ENCODE assay signal across 12 cellular contexts in genomic region chr6:149471801-149472200, GRCh38. TPM values are rescaled to one million over a fixed set of nuclear protein-coding genes. Genes with fewer than 3 reads are reported as not detected.
DNase-seq lines count a peak whose midpoint lies in the region; ATAC-seq and TF ChIP-seq lines count a peak whose summit lies in the region.
"Had no signal": no experiment of that assay in that cellular context is flagged by ENCODE, and none has a peak within 500 bp of the region (broad histone marks: within the 10 kb centered on the region; RNA-seq: fewer than 3 reads in every experiment).

No MANE protein-coding gene starts in this region.

- H3K27ac Mint-ChIP-seq in endothelial cell (ENCODE audit: unreplicated experiment), result peak overlapping the region; percentile 30
- no peak overlapping the region for H3K27ac Mint-ChIP-seq in GM23338

- H3K79me2 ChIP-seq in GM23338 (replicated peaks; ENCODE audit: insufficient read depth) (no peaks in the 10 kb centered on the region), PC-9 (ENCODE audit: low read depth) (no peaks in the 10 kb centered on the region)

- BruUV-seq in PC-9 (replicated peaks; lab: Mats Ljungman, UMichigan), result no TSS peak

- H3K36me3 ChIP-seq in GM23338 (ENCODE audit: insufficient read depth) (no peaks in the 10 kb centered on the region), PC-9 (ENCODE audit: low read depth) (no peaks in the 10 kb centered on the region)
- H3K36me3 ChIP-seq: HAP-1, uterus had no signal

- H3K9me2 ChIP-seq in GM23338 (ENCODE audit: insufficient read depth) (no peaks in the 10 kb centered on the region), PC-9 (ENCODE audit: insufficient read depth) (no peaks in the 10 kb centered on the region)

- intact Hi-C loops in PC-9 (cut with micrococcal nuclease; ENCODE audit: unreplicated experiment), result no loop called here

- TF ChIP-seq CTCF in endothelial cell (IDR thresholded peaks at IDR 0.05; ENCODE audit: unreplicated experiment), result no peak
- TF ChIP-seq CTCF in GM23338 (conservative IDR thresholded peaks at IDR 0.05; ENCODE audit: low read depth in 2 of 2), result no peak
- no peak for TF ChIP-seq CTCF in PC-9 (conservative IDR thresholded peaks at IDR 0.05)

- H4K20me1 ChIP-seq in GM23338 (replicated peaks; ENCODE audit: insufficient read depth) (no peaks in the 10 kb centered on the region), PC-9 (ENCODE audit: insufficient read depth) (no peaks in the 10 kb centered on the region)

- 0 out of 2 replicates have a peak, but pooled peaks cover 6% of the 10 kb centered on the region for H3K4me1 ChIP-seq in GM23338 (ENCODE audit: insufficient read depth)
- H3K4me1 ChIP-seq in PC-9 (replicated peaks; ENCODE audit: insufficient read depth), result no peaks in the 10 kb centered on the region
- H3K4me1 ChIP-seq: HAP-1, uterus had no signal

- H3K4me2 ChIP-seq in GM23338 (no peak overlapping the region), PC-9 (no peak overlapping the region)

- no peaks in the 10 kb centered on the region for H3K27me3 ChIP-seq in GM23338 (ENCODE audit: insufficient read depth)
- no peaks in the 10 kb centered on the region for H3K27me3 ChIP-seq in PC-9 (ENCODE audit: insufficient read depth, low read depth)
- H3K27me3 ChIP-seq: uterus had no signal

- H3F3A ChIP-seq in GM23338 (replicated peaks; ENCODE audit: low read depth), result no peaks in the 10 kb centered on the region
- no peaks in the 10 kb centered on the region for H3F3A ChIP-seq in PC-9 (ENCODE audit: insufficient read depth, low read depth)

- H3K9me3 ChIP-seq in PC-9 (ENCODE audit: insufficient read depth, low read depth), result no peaks in the 10 kb centered on the region
- H3K9me3 ChIP-seq: HAP-1, uterus had no signal

- H3K4me3 ChIP-seq in GM23338, result no peak overlapping the region
- no peak overlapping the region for H3K4me3 ChIP-seq in PC-9
- H3K4me3 ChIP-seq: HAP-1, uterus had no signal

- H3K36me3 Mint-ChIP-seq in endothelial cell (ENCODE audit: low read depth, unreplicated experiment) (no peaks in the 10 kb centered on the region), GM23338 (ENCODE audit: low read depth) (no peaks in the 10 kb centered on the region)

- no peaks in the 10 kb centered on the region for H3K4me1 Mint-ChIP-seq in endothelial cell (ENCODE audit: unreplicated experiment)
- peaks cover 8% of the 10 kb centered on the region; the same call in 2 of the 3 replicates for H3K4me1 Mint-ChIP-seq in GM23338

- H3K27ac ChIP-seq in GM23338 (ENCODE audit: low read depth) (no peak overlapping the region), PC-9 (no peak overlapping the region)
- H3K27ac ChIP-seq: uterus had no signal

- no peak overlapping the region for H2AFZ ChIP-seq in GM23338
- H2AFZ ChIP-seq in PC-9, result no peak overlapping the region

- CTCF ChIA-PET in PC-9 (lab: Charles Lee), result no interaction called here

- POLR2A ChIA-PET in PC-9 (lab: Charles Lee; ENCODE audit: unreplicated experiment), result no interaction called here

- DNase-seq in endothelial cell (ENCODE audit: low spot score) (no peak), GM23338 (ENCODE audit: low spot score) (no peak), PC-9 (no peak)
- DNase-seq: caudate nucleus, NCI-H1694 treated with DMSO at 0.1 percent for 48 hours, T-helper 9 cell, uterus had no signal

- H3K4me3 Mint-ChIP-seq in endothelial cell (ENCODE audit: unreplicated experiment) (no peak overlapping the region), GM23338 (no peak overlapping the region)

- H3K27me3 Mint-ChIP-seq in endothelial cell (ENCODE audit: unreplicated experiment) (no peaks in the 10 kb centered on the region), GM23338 (ENCODE audit: insufficient read depth, low read depth, poor library complexity) (peaks cover 13% of the 10 kb centered on the region)

- ATAC-seq in GM18858 (IDR thresholded peaks at IDR 0.05; ENCODE audit: unreplicated experiment) (peak; percentile 41), GM19468 (IDR thresholded peaks at IDR 0.05; ENCODE audit: extremely low read depth, unreplicated experiment) (peak; percentile 21), HG03442 (IDR thresholded peaks at IDR 0.05; ENCODE audit: unreplicated experiment) (peak; percentile 30), GM23338 (no peak), HG02884 (IDR thresholded peaks at IDR 0.05; ENCODE audit: unreplicated experiment) (no peak)

- H3K9me3 Mint-ChIP-seq in endothelial cell (ENCODE audit: unreplicated experiment), result no peaks in the 10 kb centered on the region
- no peaks in the 10 kb centered on the region for H3K9me3 Mint-ChIP-seq in GM23338

TF ChIP-seq in GM23338, 12 proteins besides CTCF, POLR2A, EP300 and RAD21 (continues in another document):
- TF ChIP-seq CREB1 (CRISPR knock-in tag; IDR thresholded peaks at IDR 0.05; ENCODE audit: low read depth) (no peak), EZH2 (IDR thresholded peaks at IDR 0.05; ENCODE audit: low read depth, unreplicated experiment) (no peak), JUNB (IDR thresholded peaks at IDR 0.05; ENCODE audit: unreplicated experiment) (no peak), ZNF114 (CRISPR knock-in tag; IDR thresholded peaks at IDR 0.05) (no peak), NANOG (IDR thresholded peaks at IDR 0.05; ENCODE audit: borderline replicate concordance) (no peak), REST (IDR thresholded peaks at IDR 0.05; ENCODE audit: unreplicated experiment) (no peak), ZNF331 (CRISPR knock-in tag; IDR thresholded peaks at IDR 0.05; ENCODE audit: low read depth) (no peak), STAT1 (IDR thresholded peaks at IDR 0.05; ENCODE audit: unreplicated experiment) (no peak)

RNA-seq across cellular contexts. Expression of gene ZC3H12D, which starts 13.0 kb away (rescaled TPM):
- total RNA-seq in endothelial cell (ENCODE audit: unreplicated experiment), result 0.72 TPM
- 0.04 and 0.07 TPM in 2 replicates for total RNA-seq in GM23338 (2014; rRNA removed; shearing (Covaris generic))
- polyA plus RNA-seq in GM23338 (2016; fragmentation: Nextera tagmentation; extraction: Ambion mirVana), result not detected in 2 replicates
- total RNA-seq in PC-9 (2021), result 0.10 TPM in 1 of 2 replicates, not detected in the other

Comparison
In these comparisons a context has a peak if more than half of its experiments do, and no peak if none do; other contexts are left out.
1. ATAC-seq: peak in GM18858 (single experiment), GM19468 (single experiment) and HG03442 (single experiment); none in GM23338 (single experiment) and HG02884 (single experiment).